In genomic region chr14:54488318-54488645, GRCh38 we compare ENCODE assay signal across 8 cellular contexts. TPM values are rescaled to one million over a fixed set of nuclear protein-coding genes. Genes with fewer than 3 reads are reported as not detected.
DNase-seq lines count a peak whose midpoint lies in the region; ATAC-seq and FAIRE-seq lines count a peak whose summit lies in the region.

No MANE protein-coding gene starts in this region.

- H3K9me3 Mint-ChIP-seq in CD8-positive, alpha-beta memory T cell: peaks cover 0 to 5% (median 0%) of the 10 kb centered on the region in 5 donors
- no peaks in the 10 kb centered on the region for H3K9me3 Mint-ChIP-seq in activated T-cell treated with anti-CD3 and anti-CD28 coated beads, Interleukin-2, amount 50 U/mL, for 4 hours
- H3K9me3 Mint-ChIP-seq in stimulated activated naive CD8-positive, alpha-beta T cell treated with anti-CD3 and anti-CD28 coated beads, Interleukin-15, Interleukin-2, amounts not matched to agents 100 ng/mL and 50 ng/mL, for 24 hours: no peaks in the 10 kb centered on the region

- DNase-seq in CD8-positive, alpha-beta memory T cell: no peak
- no peak for DNase-seq in activated T-cell treated with anti-CD3 and anti-CD28 coated beads, Interleukin-2, amount 50 U/mL, for 4 hours
- DNase-seq in UCSD-AML1 (lab: John Stamatoyannopoulos, UW; ENCODE audit: unreplicated experiment) (no peak), HTR-8/SVneo (ENCODE audit: insufficient read length, low spot score) (no peak)

- H3K4me3 Mint-ChIP-seq in CD8-positive, alpha-beta memory T cell: peak overlapping the region; percentile 84 to 95 (median 88)
- H3K4me3 Mint-ChIP-seq in activated T-cell treated with anti-CD3 and anti-CD28 coated beads, Interleukin-2, amount 50 U/mL, for 4 hours: peak overlapping the region; percentile 94
- H3K4me3 Mint-ChIP-seq in stimulated activated naive CD8-positive, alpha-beta T cell treated with anti-CD3 and anti-CD28 coated beads, Interleukin-15, Interleukin-2, amounts not matched to agents 100 ng/mL and 50 ng/mL, for 24 hours: peak overlapping the region; percentile 99

- H3K4me3 ChIP-seq in CD8-positive, alpha-beta memory T cell (ENCODE audit: low read length): peak overlapping the region; percentile 69
- peak overlapping the region; percentile 71 for H3K4me3 ChIP-seq in iPS-15b (ENCODE audit: low read depth, low read length)

- peaks cover 48 to 77% (median 63%) of the 10 kb centered on the region in 3 donors for H3K4me1 Mint-ChIP-seq in CD8-positive, alpha-beta memory T cell
- H3K4me1 Mint-ChIP-seq in activated T-cell treated with anti-CD3 and anti-CD28 coated beads, Interleukin-2, amount 50 U/mL, for 4 hours (ENCODE audit: low read depth): peaks cover 67% of the 10 kb centered on the region
- H3K4me1 Mint-ChIP-seq in stimulated activated naive CD8-positive, alpha-beta T cell treated with anti-CD3 and anti-CD28 coated beads, Interleukin-15, Interleukin-2, amounts not matched to agents 100 ng/mL and 50 ng/mL, for 24 hours (ENCODE audit: low read depth): peaks cover 69% of the 10 kb centered on the region

- H3K27me3 ChIP-seq in CD8-positive, alpha-beta memory T cell (ENCODE audit: insufficient read depth, low read length, poor library complexity, severe bottlenecking): no peaks in the 10 kb centered on the region
- H3K27me3 ChIP-seq in iPS-15b (ENCODE audit: control insufficient read depth, insufficient read depth, low read length): no peaks in the 10 kb centered on the region

- peaks cover 0 to 7% of the 10 kb centered on the region in 2 donors for H3K27me3 Mint-ChIP-seq in CD8-positive, alpha-beta memory T cell
- no peaks in the 10 kb centered on the region for H3K27me3 Mint-ChIP-seq in activated T-cell treated with anti-CD3 and anti-CD28 coated beads, Interleukin-2, amount 50 U/mL, for 4 hours (ENCODE audit: low read depth)
- no peaks in the 10 kb centered on the region for H3K27me3 Mint-ChIP-seq in stimulated activated naive CD8-positive, alpha-beta T cell treated with anti-CD3 and anti-CD28 coated beads, Interleukin-15, Interleukin-2, amounts not matched to agents 100 ng/mL and 50 ng/mL, for 24 hours

- CTCF ChIA-PET in CD8-positive, alpha-beta memory T cell (lab: Charles Lee): interaction anchor here (1.0 to 4.3 kb wide), 9 partner anchors 9 to 90 kb away, joined by 3 to 44 read pairs (median 5); partner anchors contain the start of genes CGRRF1 and SAMD4A

- POLR2A ChIA-PET in CD8-positive, alpha-beta memory T cell (lab: Charles Lee): interaction anchor here (0.5 to 1.4 kb wide), 6 partner anchors 8 to 393 kb away, joined by 3 to 11 read pairs (median 3); partner anchors contain the start of genes CGRRF1 and SAMD4A

- peak overlapping the region; percentile 64 to 96 (median 90) for H3K27ac Mint-ChIP-seq in CD8-positive, alpha-beta memory T cell
- H3K27ac Mint-ChIP-seq in stimulated activated naive CD8-positive, alpha-beta T cell treated with anti-CD3 and anti-CD28 coated beads, Interleukin-15, Interleukin-2, amounts not matched to agents 100 ng/mL and 50 ng/mL, for 24 hours: peak overlapping the region; percentile 99

- H3K36me3 Mint-ChIP-seq in CD8-positive, alpha-beta memory T cell: peaks cover 0 to 18% (median 0%) of the 10 kb centered on the region in 3 donors
- peaks cover 9% of the 10 kb centered on the region for H3K36me3 Mint-ChIP-seq in activated T-cell treated with anti-CD3 and anti-CD28 coated beads, Interleukin-2, amount 50 U/mL, for 4 hours (ENCODE audit: insufficient read depth)
- peaks cover 25% of the 10 kb centered on the region for H3K36me3 Mint-ChIP-seq in stimulated activated naive CD8-positive, alpha-beta T cell treated with anti-CD3 and anti-CD28 coated beads, Interleukin-15, Interleukin-2, amounts not matched to agents 100 ng/mL and 50 ng/mL, for 24 hours (ENCODE audit: low read depth)

- peaks cover 32% of the 10 kb centered on the region for H3K4me1 ChIP-seq in CD8-positive, alpha-beta memory T cell (ENCODE audit: insufficient read depth, low read length)
- H3K4me1 ChIP-seq in iPS-15b (ENCODE audit: control insufficient read depth, insufficient read depth, low read length): peaks cover 10% of the 10 kb centered on the region

- FAIRE-seq in HTR-8/SVneo (lab: Jason Lieb, UNC): no peak

- no peaks in the 10 kb centered on the region for H3K9me3 ChIP-seq in CD8-positive, alpha-beta memory T cell (ENCODE audit: low read length)
- no peaks in the 10 kb centered on the region for H3K9me3 ChIP-seq in iPS-15b (ENCODE audit: control insufficient read depth, insufficient read depth, low read length)

- H3K9ac ChIP-seq in iPS-15b (ENCODE audit: low read depth, low read length): peak overlapping the region; percentile 67

- H3K27ac ChIP-seq in CD8-positive, alpha-beta memory T cell (ENCODE audit: low read depth, low read length): peak overlapping the region; percentile 78

- ATAC-seq in HG03045 (IDR thresholded peaks at IDR 0.05; ENCODE audit: unreplicated experiment): peak; percentile 19
- ATAC-seq in activated T-cell treated with anti-CD3 and anti-CD28 coated beads, Interleukin-2, amount 50 U/mL, for 4 hours: peak; percentile 30 to 46
- no peak for ATAC-seq in GM18909 (IDR thresholded peaks at IDR 0.05; ENCODE audit: poor library complexity, unreplicated experiment)

- H3K36me3 ChIP-seq in CD8-positive, alpha-beta memory T cell (ENCODE audit: insufficient read depth, low read length): no peaks in the 10 kb centered on the region
- H3K36me3 ChIP-seq in iPS-15b (ENCODE audit: control insufficient read depth, insufficient read depth, low read length): no peaks in the 10 kb centered on the region

RNA-seq across cellular contexts. Expression of gene GMFB, which starts 0.5 kb away (rescaled TPM):
- total RNA-seq in CD8-positive, alpha-beta memory T cell: 10 to 100 TPM; 56.4 to 61.3 TPM
- polyA plus RNA-seq in CD8-positive, alpha-beta memory T cell: 18.2 TPM
- 10 to 100 TPM; 62.4 to 70.6 (median 67.8) TPM for total RNA-seq in activated T-cell treated with anti-CD3 and anti-CD28 coated beads, Interleukin-2, amount 50 U/mL, for 4 hours

RNA-seq across cellular contexts. Expression of gene CGRRF1, which starts 21.4 kb away (rescaled TPM):
- total RNA-seq in CD8-positive, alpha-beta memory T cell: 10 to 100 TPM; 13.3 to 15.3 TPM
- 27.3 TPM for polyA plus RNA-seq in CD8-positive, alpha-beta memory T cell
- 10 to 100 TPM in 1 of 3 donors, 1 to 10 TPM in 2; 9.4 to 11.8 (median 9.9) TPM for total RNA-seq in activated T-cell treated with anti-CD3 and anti-CD28 coated beads, Interleukin-2, amount 50 U/mL, for 4 hours

RNA-seq across cellular contexts. Expression of gene CNIH1, which starts 47.1 kb away (rescaled TPM):
- 100 to 1,000 TPM in 1 of 2 experiments, 10 to 100 TPM in 1; 87.1 to 104 TPM for total RNA-seq in CD8-positive, alpha-beta memory T cell
- polyA plus RNA-seq in CD8-positive, alpha-beta memory T cell: 84.9 TPM
- 10 to 100 TPM; 77.4 to 87.8 (median 81.6) TPM for total RNA-seq in activated T-cell treated with anti-CD3 and anti-CD28 coated beads, Interleukin-2, amount 50 U/mL, for 4 hours
